8 cellular contexts compared by ENCODE assay signal in genomic region chr6:17584241-17584803, GRCh38. TPM values are rescaled to one million over a fixed set of nuclear protein-coding genes. Genes with fewer than 3 reads are reported as not detected.
DNase-seq lines count a peak whose midpoint lies in the region; ATAC-seq and TF ChIP-seq lines count a peak whose summit lies in the region.

No MANE protein-coding gene starts in this region.

- 0 out of 2 replicates have a peak overlapping the region, but pooled peaks have one; percentile 20 for H2AFZ ChIP-seq in Loucy (ENCODE audit: low read length)

- H3K9me2 ChIP-seq in Loucy (replicated peaks; ENCODE audit: low read depth, low read length) = no peaks in the 10 kb centered on the region

- peak; percentile 94 for TF ChIP-seq CTCF in Loucy (conservative IDR thresholded peaks at IDR 0.05; ENCODE audit: low read length)
- peak; percentile 38 to 93 (median 82) for TF ChIP-seq CTCF in Peyer's patch (IDR thresholded peaks at IDR 0.05)

- H3K79me2 ChIP-seq in Loucy (ENCODE audit: insufficient read depth, low read length) = no peaks in the 10 kb centered on the region

- H3K4me1 ChIP-seq in Loucy (ENCODE audit: insufficient read depth, low read length, poor library complexity, severe bottlenecking) (no peaks in the 10 kb centered on the region), Peyer's patch (peaks cover 0 to 7% (median 0%) of the 10 kb centered on the region in 4 donors), thymus (ENCODE audit: control insufficient read depth, insufficient read depth, low read length) (peaks cover 8% of the 10 kb centered on the region)

- H3K27ac ChIP-seq in Peyer's patch = peak overlapping the region in 3 of 4 donors; percentile 1 to 51 (median 7)
- no peak overlapping the region for H3K27ac ChIP-seq in thymus (ENCODE audit: low read depth)

- no peaks in the 10 kb centered on the region for H3F3A ChIP-seq in Loucy (ENCODE audit: low read depth)

- DNase-seq in D341Med (ENCODE audit: low spot score) (peak; percentile 65), Peyer's patch (no peak), dermis blood vessel endothelial cell (peak; percentile 90), medulla oblongata (ENCODE audit: extremely low spot score) (peak; percentile 92)

- H3K9me3 ChIP-seq in Loucy (ENCODE audit: insufficient read depth, low read depth, low read length) (no peaks in the 10 kb centered on the region), Peyer's patch (no peaks in the 10 kb centered on the region), thymus (ENCODE audit: control insufficient read depth) (no peaks in the 10 kb centered on the region)

- ATAC-seq in GM21381 (IDR thresholded peaks at IDR 0.05; ENCODE audit: unreplicated experiment) (peak; percentile 46), GM18517 (IDR thresholded peaks at IDR 0.05; ENCODE audit: unreplicated experiment) (no peak)

- no peak for TF ChIP-seq POLR2A in Peyer's patch (IDR thresholded peaks at IDR 0.05)

- H3K9ac ChIP-seq in Loucy (ENCODE audit: low read depth, low read length, poor library complexity, severe bottlenecking) = no peak overlapping the region

- H3K4me3 ChIP-seq in Loucy (ENCODE audit: low read length, poor library complexity, severe bottlenecking) (no peak overlapping the region), Peyer's patch (no peak overlapping the region), thymus (ENCODE audit: low read length) (peak overlapping the region; percentile 5)

- H3K4me2 ChIP-seq in Loucy (ENCODE audit: low read depth, low read length, poor library complexity, severe bottlenecking) = no peak overlapping the region

- no peaks in the 10 kb centered on the region for H4K20me1 ChIP-seq in Loucy (ENCODE audit: insufficient read depth, low read length, poor library complexity, severe bottlenecking)

- no peaks in the 10 kb centered on the region for H3K27me3 ChIP-seq in Loucy (ENCODE audit: insufficient read depth, low read length, poor library complexity, severe bottlenecking)
- H3K27me3 ChIP-seq in Peyer's patch = no peaks in the 10 kb centered on the region
- no peaks in the 10 kb centered on the region for H3K27me3 ChIP-seq in thymus (ENCODE audit: control insufficient read depth, insufficient read depth)

- WGBS in thymus = 19% methylated on average over 7 of the region's 7 CpGs

- no peaks in the 10 kb centered on the region for H3K36me3 ChIP-seq in Loucy (ENCODE audit: insufficient read depth, low read length)
- no peaks in the 10 kb centered on the region for H3K36me3 ChIP-seq in Peyer's patch
- H3K36me3 ChIP-seq in thymus (ENCODE audit: control insufficient read depth, insufficient read depth) = no peaks in the 10 kb centered on the region

RNA-seq across cellular contexts. Expression of gene FAM8A1, which starts 15.8 kb away (rescaled TPM):
- 10 to 100 TPM in 3 of 4 donors, 1 to 10 TPM in 1; 8.3 to 47.1 (median 30.4) TPM for total RNA-seq in Peyer's patch
- 14.5 and 18.9 TPM in 2 replicates for total RNA-seq in dermis blood vessel endothelial cell
- polyA plus RNA-seq in thymus = 15.7 TPM

Comparison
In these comparisons a context has a peak if more than half of its experiments do, and no peak if none do; other contexts are left out.
1. DNase-seq: peak in D341Med (single experiment), dermis blood vessel endothelial cell (single experiment) and medulla oblongata (single experiment); none in Peyer's patch (0 of 3).